In genomic region chr7:128790297-128791037, GRCh38 we compare ENCODE assay signal across 2 cellular contexts.
TF ChIP-seq lines count a peak whose summit lies in the region.

No MANE protein-coding gene starts in this region.

TF ChIP-seq in K562, 482 proteins besides CTCF, POLR2A, EP300 and RAD21:
- TF ChIP-seq CHD1 (IDR thresholded peaks at IDR 0.05; ENCODE audit: low read length) (peak; percentile 7), FOXP1 (CRISPR knock-in tag; IDR thresholded peaks at IDR 0.05) (no peak), KDM5B (IDR thresholded peaks at IDR 0.05; ENCODE audit: insufficient replicate concordance, low read depth, low read length) (peak; percentile 1), ZNF165 (CRISPR knock-in tag; IDR thresholded peaks at IDR 0.05; ENCODE audit: borderline replicate concordance) (peak; percentile 39; the same call in 1 of the 2 replicates)

TF ChIP-seq in liver, 16 proteins besides CTCF, POLR2A, EP300 and RAD21:
- TF ChIP-seq EGR1 (IDR thresholded peaks at IDR 0.05; ENCODE audit: low read depth in 2 of 2) = no peak
- no peak for TF ChIP-seq JUND (IDR thresholded peaks at IDR 0.05)
- no peak for TF ChIP-seq YY1 (IDR thresholded peaks at IDR 0.05)
- TF ChIP-seq, protein P1, sequence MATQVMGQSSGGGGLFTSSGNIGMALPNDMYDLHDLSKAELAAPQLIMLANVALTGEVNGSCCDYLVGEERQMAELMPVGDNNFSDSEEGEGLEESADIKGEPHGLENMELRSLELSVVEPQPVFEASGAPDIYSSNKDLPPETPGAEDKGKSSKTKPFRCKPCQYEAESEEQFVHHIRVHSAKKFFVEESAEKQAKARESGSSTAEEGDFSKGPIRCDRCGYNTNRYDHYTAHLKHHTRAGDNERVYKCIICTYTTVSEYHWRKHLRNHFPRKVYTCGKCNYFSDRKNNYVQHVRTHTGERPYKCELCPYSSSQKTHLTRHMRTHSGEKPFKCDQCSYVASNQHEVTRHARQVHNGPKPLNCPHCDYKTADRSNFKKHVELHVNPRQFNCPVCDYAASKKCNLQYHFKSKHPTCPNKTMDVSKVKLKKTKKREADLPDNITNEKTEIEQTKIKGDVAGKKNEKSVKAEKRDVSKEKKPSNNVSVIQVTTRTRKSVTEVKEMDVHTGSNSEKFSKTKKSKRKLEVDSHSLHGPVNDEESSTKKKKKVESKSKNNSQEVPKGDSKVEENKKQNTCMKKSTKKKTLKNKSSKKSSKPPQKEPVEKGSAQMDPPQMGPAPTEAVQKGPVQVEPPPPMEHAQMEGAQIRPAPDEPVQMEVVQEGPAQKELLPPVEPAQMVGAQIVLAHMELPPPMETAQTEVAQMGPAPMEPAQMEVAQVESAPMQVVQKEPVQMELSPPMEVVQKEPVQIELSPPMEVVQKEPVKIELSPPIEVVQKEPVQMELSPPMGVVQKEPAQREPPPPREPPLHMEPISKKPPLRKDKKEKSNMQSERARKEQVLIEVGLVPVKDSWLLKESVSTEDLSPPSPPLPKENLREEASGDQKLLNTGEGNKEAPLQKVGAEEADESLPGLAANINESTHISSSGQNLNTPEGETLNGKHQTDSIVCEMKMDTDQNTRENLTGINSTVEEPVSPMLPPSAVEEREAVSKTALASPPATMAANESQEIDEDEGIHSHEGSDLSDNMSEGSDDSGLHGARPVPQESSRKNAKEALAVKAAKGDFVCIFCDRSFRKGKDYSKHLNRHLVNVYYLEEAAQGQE (IDR thresholded peaks at IDR 0.05) = no peak
- TF ChIP-seq FOXA2 (IDR thresholded peaks at IDR 0.05) = no peak
- no peak for TF ChIP-seq TAF1 (conservative IDR thresholded peaks at IDR 0.05)
- TF ChIP-seq HNF4G (IDR thresholded peaks at IDR 0.05) = no peak
- no peak for TF ChIP-seq FOXA1 (IDR thresholded peaks at IDR 0.05)
- no peak for TF ChIP-seq NR2F2 (IDR thresholded peaks at IDR 0.05)
- TF ChIP-seq, protein P2, sequence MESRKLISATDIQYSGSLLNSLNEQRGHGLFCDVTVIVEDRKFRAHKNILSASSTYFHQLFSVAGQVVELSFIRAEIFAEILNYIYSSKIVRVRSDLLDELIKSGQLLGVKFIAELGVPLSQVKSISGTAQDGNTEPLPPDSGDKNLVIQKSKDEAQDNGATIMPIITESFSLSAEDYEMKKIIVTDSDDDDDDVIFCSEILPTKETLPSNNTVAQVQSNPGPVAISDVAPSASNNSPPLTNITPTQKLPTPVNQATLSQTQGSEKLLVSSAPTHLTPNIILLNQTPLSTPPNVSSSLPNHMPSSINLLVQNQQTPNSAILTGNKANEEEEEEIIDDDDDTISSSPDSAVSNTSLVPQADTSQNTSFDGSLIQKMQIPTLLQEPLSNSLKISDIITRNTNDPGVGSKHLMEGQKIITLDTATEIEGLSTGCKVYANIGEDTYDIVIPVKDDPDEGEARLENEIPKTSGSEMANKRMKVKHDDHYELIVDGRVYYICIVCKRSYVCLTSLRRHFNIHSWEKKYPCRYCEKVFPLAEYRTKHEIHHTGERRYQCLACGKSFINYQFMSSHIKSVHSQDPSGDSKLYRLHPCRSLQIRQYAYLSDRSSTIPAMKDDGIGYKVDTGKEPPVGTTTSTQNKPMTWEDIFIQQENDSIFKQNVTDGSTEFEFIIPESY (IDR thresholded peaks at IDR 0.05) = no peak
- TF ChIP-seq RXRA (IDR thresholded peaks at IDR 0.05) = no peak
- no peak for TF ChIP-seq GABPA (IDR thresholded peaks at IDR 0.05 in 1 of 2, conservative IDR thresholded peaks at IDR 0.05 in 1 of 2)
- TF ChIP-seq HNF4A (conservative IDR thresholded peaks at IDR 0.05) = no peak
- no peak for TF ChIP-seq ATF3 (IDR thresholded peaks at IDR 0.05)
- TF ChIP-seq SP1 (IDR thresholded peaks at IDR 0.05) = no peak
- TF ChIP-seq, protein P3, sequence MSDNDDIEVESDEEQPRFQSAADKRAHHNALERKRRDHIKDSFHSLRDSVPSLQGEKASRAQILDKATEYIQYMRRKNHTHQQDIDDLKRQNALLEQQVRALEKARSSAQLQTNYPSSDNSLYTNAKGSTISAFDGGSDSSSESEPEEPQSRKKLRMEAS (IDR thresholded peaks at IDR 0.05) = no peak
